8 cellular contexts compared by ENCODE assay signal in the genomic region with DNA sequence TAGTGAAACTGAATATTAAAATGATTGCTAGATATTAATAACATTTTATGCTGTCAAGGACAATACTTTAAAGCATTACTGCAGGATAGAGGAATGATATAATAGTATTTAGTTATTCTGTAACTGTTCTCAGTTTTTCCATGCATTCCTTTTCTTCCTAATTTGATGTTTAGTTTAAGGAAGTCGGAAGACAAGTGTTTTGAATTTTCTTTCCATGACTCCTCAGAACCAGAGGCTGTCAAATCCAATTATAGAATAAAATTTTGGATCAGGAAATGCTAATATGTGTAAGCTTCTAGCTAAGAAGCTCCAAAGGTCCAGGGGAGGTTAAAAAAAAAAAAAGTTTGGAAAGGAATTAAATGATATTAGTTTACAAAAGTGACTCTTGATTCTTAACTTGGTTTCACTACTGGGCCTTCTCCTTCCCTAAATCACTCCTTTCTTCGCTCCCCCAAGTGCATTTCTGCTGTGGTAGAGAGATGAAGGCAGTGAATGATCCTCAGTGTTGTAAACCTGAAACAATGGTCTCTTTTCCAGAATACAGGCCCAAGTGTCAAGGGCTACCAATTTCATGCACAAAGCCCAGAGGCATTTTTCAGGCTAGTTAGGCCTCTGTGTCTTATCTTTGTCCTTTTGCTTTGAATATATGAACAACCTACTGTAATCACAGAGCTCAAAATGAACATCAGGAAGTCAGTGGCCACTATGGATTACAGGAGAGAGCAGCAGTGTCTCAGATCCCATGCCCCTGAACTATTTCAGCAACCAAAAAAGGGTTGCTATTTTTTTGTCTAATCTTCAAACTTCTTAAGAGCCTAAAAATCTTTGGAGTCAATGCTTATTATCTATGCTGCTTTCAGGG. TPM values are rescaled to one million over a fixed set of nuclear protein-coding genes. Genes with fewer than 3 reads are reported as not detected.
DNase-seq lines count a peak whose midpoint lies in the region; ATAC-seq and TF ChIP-seq lines count a peak whose summit lies in the region.

No MANE protein-coding gene starts in this region.

- intact Hi-C loops in psoas muscle (cut with DNase I), result no loop called here

- H3K27me3 Mint-ChIP-seq in T-helper 1 cell treated with Interleukin-12 subunit alpha and Interleukin-12 subunit beta and Interleukin-4 antibody, amounts not matched to agents 30 μg/mL and 1 μg/mL, for 36 hours (ENCODE audit: low read depth), result no peaks in the 10 kb centered on the region
- H3K27me3 Mint-ChIP-seq in activated T-helper 17 cell treated with anti-CD3 and anti-CD28 coated beads, Interleukin-2, amount 50 U/mL, for 72 hours, result no peaks in the 10 kb centered on the region
- no peaks in the 10 kb centered on the region for H3K27me3 Mint-ChIP-seq in stimulated activated naive B cell treated with anti-CD40 and anti-IgM and Interleukin-4, amounts not matched to agents 10 μg/mL and 1 μg/mL and 100 μg/mL, for 72 hours
- H3K27me3 Mint-ChIP-seq in T-cell, result no peaks in the 10 kb centered on the region

- H3K9ac ChIP-seq in iPS-18a (ENCODE audit: low read length), result no peak overlapping the region

- no peak for ATAC-seq in activated T-helper 17 cell treated with anti-CD3 and anti-CD28 coated beads, Interleukin-2, amount 50 U/mL, for 72 hours (replicated peaks)
- no peak for ATAC-seq in stimulated activated naive B cell treated with anti-CD40 and anti-IgM and Interleukin-4, amounts not matched to agents 10 μg/mL and 1 μg/mL and 100 μg/mL, for 72 hours (replicated peaks)
- no peak for ATAC-seq in T-cell (replicated peaks in 1 of 4)
- no peak for ATAC-seq in psoas muscle

- 52 to 58% (median 55%) methylated on average over 2 of the region's 2 CpGs for whole genome bisulfite sequencing in psoas muscle, 3 donors

- H3K4me3 Mint-ChIP-seq in T-helper 1 cell treated with Interleukin-12 subunit alpha and Interleukin-12 subunit beta and Interleukin-4 antibody, amounts not matched to agents 30 μg/mL and 1 μg/mL, for 36 hours, result no peak overlapping the region
- peak overlapping the region; percentile 63 for H3K4me3 Mint-ChIP-seq in activated T-helper 17 cell treated with anti-CD3 and anti-CD28 coated beads, Interleukin-2, amount 50 U/mL, for 72 hours
- H3K4me3 Mint-ChIP-seq in stimulated activated naive B cell treated with anti-CD40 and anti-IgM and Interleukin-4, amounts not matched to agents 10 μg/mL and 1 μg/mL and 100 μg/mL, for 72 hours, result no peak overlapping the region
- peak overlapping the region in 1 of 3 donors; percentile 19 for H3K4me3 Mint-ChIP-seq in T-cell

- peak overlapping the region; percentile 67 for H3K27ac Mint-ChIP-seq in T-helper 1 cell treated with Interleukin-12 subunit alpha and Interleukin-12 subunit beta and Interleukin-4 antibody, amounts not matched to agents 30 μg/mL and 1 μg/mL, for 36 hours
- peak overlapping the region; percentile 84 for H3K27ac Mint-ChIP-seq in activated T-helper 17 cell treated with anti-CD3 and anti-CD28 coated beads, Interleukin-2, amount 50 U/mL, for 72 hours
- H3K27ac Mint-ChIP-seq in stimulated activated naive B cell treated with anti-CD40 and anti-IgM and Interleukin-4, amounts not matched to agents 10 μg/mL and 1 μg/mL and 100 μg/mL, for 72 hours, result peak overlapping the region; percentile 14
- peak overlapping the region in 1 of 2 donors; percentile 72 for H3K27ac Mint-ChIP-seq in T-cell

- no peak for TF ChIP-seq CTCF in psoas muscle (IDR thresholded peaks at IDR 0.05)

- peaks cover 56% of the 10 kb centered on the region for H3K4me1 ChIP-seq in iPS-18a (ENCODE audit: control insufficient read depth, low read depth, low read length)
- peaks cover 44% of the 10 kb centered on the region for H3K4me1 ChIP-seq in psoas muscle

- H3K9me3 Mint-ChIP-seq in T-helper 1 cell treated with Interleukin-12 subunit alpha and Interleukin-12 subunit beta and Interleukin-4 antibody, amounts not matched to agents 30 μg/mL and 1 μg/mL, for 36 hours, result no peaks in the 10 kb centered on the region
- H3K9me3 Mint-ChIP-seq in activated T-helper 17 cell treated with anti-CD3 and anti-CD28 coated beads, Interleukin-2, amount 50 U/mL, for 72 hours, result no peaks in the 10 kb centered on the region
- H3K9me3 Mint-ChIP-seq in stimulated activated naive B cell treated with anti-CD40 and anti-IgM and Interleukin-4, amounts not matched to agents 10 μg/mL and 1 μg/mL and 100 μg/mL, for 72 hours, result no peaks in the 10 kb centered on the region
- H3K9me3 Mint-ChIP-seq in T-cell, result no peaks in the 10 kb centered on the region

- DNase-seq in T-helper 1 cell (no peak), T-cell (no peak), psoas muscle (no peak), GDM1 (lab: John Stamatoyannopoulos, UW) (no peak)
- DNase-seq in stimulated activated naive B cell treated with anti-CD40 and anti-IgM and Interleukin-4, amounts not matched to agents 10 μg/mL and 1 μg/mL and 100 μg/mL, for 72 hours, result no peak

- H3K27ac ChIP-seq in iPS-18a (ENCODE audit: low read length) (peak overlapping the region; percentile 26), psoas muscle (no peak overlapping the region)

- POLR2A ChIA-PET in T-cell (lab: Charles Lee), result interaction anchor here (0.6 to 1.3 kb wide), 6 partner anchors 15 to 1074 kb away, joined by 3 to 6 read pairs (median 3); no protein-coding TSS in a partner anchor

- H3K4me3 ChIP-seq in iPS-18a (ENCODE audit: low read length) (no peak overlapping the region), psoas muscle (no peak overlapping the region)

- CTCF ChIA-PET in T-cell (lab: Charles Lee), result interaction anchor here (0.6 to 1.2 kb wide), 4 partner anchors 17 to 1102 kb away, joined by 3 to 5 read pairs (median 4); no protein-coding TSS in a partner anchor

- H3K27me3 ChIP-seq in iPS-18a (ENCODE audit: control insufficient read depth, insufficient read depth, low read length) (no peaks in the 10 kb centered on the region), psoas muscle (ENCODE audit: insufficient read depth in 3 of 3, low read length in 2 of 3) (no peaks in the 10 kb centered on the region)

- H3K9me3 ChIP-seq in iPS-18a (ENCODE audit: control insufficient read depth, low read depth, low read length) (no peaks in the 10 kb centered on the region), psoas muscle (no peaks in the 10 kb centered on the region)

- H3K4me1 Mint-ChIP-seq in T-helper 1 cell treated with Interleukin-12 subunit alpha and Interleukin-12 subunit beta and Interleukin-4 antibody, amounts not matched to agents 30 μg/mL and 1 μg/mL, for 36 hours (ENCODE audit: low read depth), result peaks cover 39% of the 10 kb centered on the region
- peaks cover 44% of the 10 kb centered on the region for H3K4me1 Mint-ChIP-seq in activated T-helper 17 cell treated with anti-CD3 and anti-CD28 coated beads, Interleukin-2, amount 50 U/mL, for 72 hours
- peaks cover 23 to 37% of the 10 kb centered on the region in 2 donors for H3K4me1 Mint-ChIP-seq in stimulated activated naive B cell treated with anti-CD40 and anti-IgM and Interleukin-4, amounts not matched to agents 10 μg/mL and 1 μg/mL and 100 μg/mL, for 72 hours
- H3K4me1 Mint-ChIP-seq in T-cell, result peaks cover 68 to 77% (median 71%) of the 10 kb centered on the region in 3 donors

- H3K36me3 ChIP-seq in iPS-18a (ENCODE audit: control insufficient read depth, low read depth, low read length) (no peaks in the 10 kb centered on the region), psoas muscle (ENCODE audit: insufficient read depth in 1 of 2, low read depth in 1 of 2) (no peaks in the 10 kb centered on the region)

- peaks cover 18% of the 10 kb centered on the region for H3K36me3 Mint-ChIP-seq in T-helper 1 cell treated with Interleukin-12 subunit alpha and Interleukin-12 subunit beta and Interleukin-4 antibody, amounts not matched to agents 30 μg/mL and 1 μg/mL, for 36 hours (ENCODE audit: low read depth)
- H3K36me3 Mint-ChIP-seq in activated T-helper 17 cell treated with anti-CD3 and anti-CD28 coated beads, Interleukin-2, amount 50 U/mL, for 72 hours (ENCODE audit: low read depth), result peaks cover 57% of the 10 kb centered on the region
- H3K36me3 Mint-ChIP-seq in stimulated activated naive B cell treated with anti-CD40 and anti-IgM and Interleukin-4, amounts not matched to agents 10 μg/mL and 1 μg/mL and 100 μg/mL, for 72 hours, result peaks cover 15 to 24% of the 10 kb centered on the region in 2 donors
- peaks cover 23% of the 10 kb centered on the region for H3K36me3 Mint-ChIP-seq in T-cell

RNA-seq across cellular contexts. Expression of gene ADSS2, which starts 6.2 kb away (rescaled TPM):
- total RNA-seq in activated T-helper 17 cell treated with anti-CD3 and anti-CD28 coated beads, Interleukin-2, amount 50 U/mL, for 72 hours, result 10 to 100 TPM; 48.8 to 56.3 TPM
- total RNA-seq in T-cell (10 to 100 TPM; 49.6 to 53.4 (median 51.6) TPM), psoas muscle (10 to 100 TPM in 3 of 4 donors, 1 to 10 TPM in 1; 5.7 to 13.5 (median 11.8) TPM)
- 10 to 100 TPM; 11.7 to 19.2 (median 13.9) TPM for polyA plus RNA-seq in psoas muscle

RNA-seq across cellular contexts. Expression of gene CATSPERE, which starts 15.5 kb away (rescaled TPM):
- total RNA-seq in activated T-helper 17 cell treated with anti-CD3 and anti-CD28 coated beads, Interleukin-2, amount 50 U/mL, for 72 hours, result under 1 TPM; 0.53 to 0.69 TPM
- total RNA-seq in T-cell (1 to 10 TPM in 4 of 5 donors, under 1 TPM in 1; 0.79 to 1.5 (median 1.3) TPM), psoas muscle (under 1 TPM; 0.30 to 0.60 (median 0.46) TPM)
- under 1 TPM; 0.15 to 0.48 (median 0.22) TPM for polyA plus RNA-seq in psoas muscle
